ENCODE assay signal across 1 cellular context in genomic region chr4:128589384-128589957, GRCh38.
TF ChIP-seq lines count a peak whose summit lies in the region.

No MANE protein-coding gene starts in this region.

TF ChIP-seq in A549, 52 proteins besides CTCF, POLR2A, EP300 and RAD21 (continued from another document):
- TF ChIP-seq, protein P1, sequence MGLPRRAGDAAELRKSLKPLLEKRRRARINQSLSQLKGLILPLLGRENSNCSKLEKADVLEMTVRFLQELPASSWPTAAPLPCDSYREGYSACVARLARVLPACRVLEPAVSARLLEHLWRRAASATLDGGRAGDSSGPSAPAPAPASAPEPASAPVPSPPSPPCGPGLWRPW (IDR thresholded peaks at IDR 0.05): no peak
- TF ChIP-seq MAX (IDR thresholded peaks at IDR 0.05) (no peak), FOXS1 (CRISPR knock-in tag; IDR thresholded peaks at IDR 0.05) (no peak), NPAS2 (CRISPR knock-in tag; IDR thresholded peaks at IDR 0.05; ENCODE audit: borderline replicate concordance) (no peak), MAZ (IDR thresholded peaks at IDR 0.05; ENCODE audit: borderline replicate concordance, low read depth, low read length) (no peak), NFE2L2 (conservative IDR thresholded peaks at IDR 0.05; ENCODE audit: low read length) (no peak), HOXB13 (CRISPR knock-in tag; IDR thresholded peaks at IDR 0.05; ENCODE audit: low read depth) (no peak), HEYL (CRISPR knock-in tag; IDR thresholded peaks at IDR 0.05) (no peak), PHF8 (IDR thresholded peaks at IDR 0.05; ENCODE audit: borderline replicate concordance, low read depth) (no peak), EHMT2 (IDR thresholded peaks at IDR 0.05; ENCODE audit: low read depth) (no peak)
- TF ChIP-seq, protein P2, sequence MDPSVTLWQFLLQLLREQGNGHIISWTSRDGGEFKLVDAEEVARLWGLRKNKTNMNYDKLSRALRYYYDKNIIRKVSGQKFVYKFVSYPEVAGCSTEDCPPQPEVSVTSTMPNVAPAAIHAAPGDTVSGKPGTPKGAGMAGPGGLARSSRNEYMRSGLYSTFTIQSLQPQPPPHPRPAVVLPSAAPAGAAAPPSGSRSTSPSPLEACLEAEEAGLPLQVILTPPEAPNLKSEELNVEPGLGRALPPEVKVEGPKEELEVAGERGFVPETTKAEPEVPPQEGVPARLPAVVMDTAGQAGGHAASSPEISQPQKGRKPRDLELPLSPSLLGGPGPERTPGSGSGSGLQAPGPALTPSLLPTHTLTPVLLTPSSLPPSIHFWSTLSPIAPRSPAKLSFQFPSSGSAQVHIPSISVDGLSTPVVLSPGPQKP (IDR thresholded peaks at IDR 0.05; ENCODE audit: low read depth, low read length): no peak
